ENCODE assay signal across 1 cellular context in the genomic region with DNA sequence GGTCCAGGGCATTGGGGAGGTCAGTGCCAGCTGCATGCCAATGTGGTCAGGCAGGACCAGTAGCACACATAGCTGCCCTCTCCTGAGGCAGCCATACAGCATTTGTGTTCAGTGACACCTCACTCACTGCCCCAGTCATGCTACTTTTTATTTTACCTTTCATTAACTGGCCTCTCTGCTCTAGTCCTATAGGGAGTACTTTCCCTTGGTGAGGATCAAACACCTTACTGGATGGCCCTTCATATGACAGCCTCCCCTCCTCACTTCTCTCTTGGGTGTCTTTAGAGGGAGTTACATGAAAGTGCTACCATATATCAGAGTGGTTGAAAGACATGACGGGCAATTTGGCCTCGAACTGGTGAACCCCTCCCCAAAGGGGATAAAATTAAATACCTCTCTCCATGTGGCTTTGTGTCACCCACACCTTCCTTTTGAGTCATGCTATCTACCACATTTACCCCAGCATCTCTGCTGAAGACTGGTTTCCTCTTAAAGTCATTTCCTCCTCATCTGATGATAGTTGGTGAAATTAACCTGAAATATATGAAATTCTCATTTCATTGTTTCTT.
TF ChIP-seq lines count a peak whose summit lies in the region.

No MANE protein-coding gene starts in this region.

TF ChIP-seq in GM12878, 131 proteins besides CTCF, POLR2A, EP300 and RAD21:
- TF ChIP-seq RUNX3 (IDR thresholded peaks at IDR 0.05; ENCODE audit: low read length) (peak; percentile 69), ATF7 (IDR thresholded peaks at IDR 0.05; ENCODE audit: low read depth) (no peak)
